8 cellular contexts compared by ENCODE assay signal in the genomic region with DNA sequence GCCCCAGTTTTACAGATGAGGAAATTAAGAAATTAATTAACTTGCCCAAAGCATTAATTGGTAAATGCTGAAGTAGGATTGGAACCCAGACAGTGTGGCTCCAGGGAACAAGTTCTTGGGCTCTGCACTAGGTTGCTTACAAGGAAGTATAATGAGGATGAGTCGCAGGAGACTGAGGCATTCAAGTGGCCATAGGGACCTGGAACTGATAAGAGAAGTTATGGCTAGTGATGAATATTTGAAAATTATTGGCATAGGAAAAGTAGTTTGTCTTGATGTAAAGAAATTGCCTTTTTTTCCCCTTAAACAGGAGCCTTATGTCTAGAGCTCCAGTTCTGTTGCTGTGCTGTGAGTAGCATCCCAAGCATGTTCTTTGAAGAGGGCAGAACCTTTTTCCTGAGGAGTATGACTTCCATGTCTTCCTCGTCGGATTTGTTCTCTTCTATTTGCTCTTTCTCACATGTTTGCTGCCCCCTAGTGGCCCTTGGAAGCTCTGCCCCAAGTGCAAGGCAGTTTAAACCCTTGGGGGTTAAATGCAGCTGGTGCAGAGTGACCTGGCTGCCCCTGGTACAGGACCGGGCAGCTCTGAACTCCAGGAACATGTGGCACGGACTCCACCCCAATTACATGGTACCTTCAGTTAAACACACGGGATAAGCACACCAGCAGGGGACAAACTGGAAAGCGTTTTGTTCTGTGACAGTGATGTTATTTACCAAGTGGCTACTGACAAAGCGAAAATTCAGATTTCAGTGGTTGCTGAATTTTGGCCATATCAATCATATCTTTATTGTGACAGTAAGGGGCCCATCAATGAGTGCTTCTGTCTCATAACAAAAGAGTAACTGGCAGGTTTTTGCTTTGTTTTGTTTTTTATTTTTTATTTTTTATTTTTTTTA.
DNase-seq lines count a peak whose midpoint lies in the region; ATAC-seq and TF ChIP-seq lines count a peak whose summit lies in the region.

No MANE protein-coding gene starts in this region.

- H3K27me3 Mint-ChIP-seq in CD14-positive monocyte (ENCODE audit: low read depth in 3 of 3) = peaks cover 1 to 10% (median 2%) of the 10 kb centered on the region in 3 donors
- peaks cover 3% of the 10 kb centered on the region for H3K27me3 Mint-ChIP-seq in nephron progenitor cell (ENCODE audit: low read depth, poor library complexity)

- DNase-seq in CD14-positive monocyte (ENCODE audit: low spot score) (peak; percentile 51), HuH-7 (ENCODE audit: low spot score) (peak; percentile 59), OCI-M1 (lab: John Stamatoyannopoulos, UW) (peak; percentile 74), activated T-cell treated with anti-CD3 and anti-CD28 coated beads for 4 hours (peak; percentile 50), fibroblast of gingiva (ENCODE audit: low read depth) (peak; percentile 74), nephron progenitor cell (peak; percentile 77)
- DNase-seq in stimulated activated naive CD4-positive, alpha-beta T cell treated with Interleukin-2 at 50 U/mL for 16 hours (lab: John Stamatoyannopoulos, UW) = peak; percentile 49

- H3K27ac Mint-ChIP-seq in CD14-positive monocyte = no peak overlapping the region
- H3K27ac Mint-ChIP-seq in nephron progenitor cell = no peak overlapping the region

- H3K4me1 Mint-ChIP-seq in CD14-positive monocyte = no peaks in the 10 kb centered on the region
- no peaks in the 10 kb centered on the region for H3K4me1 Mint-ChIP-seq in nephron progenitor cell

- no peaks in the 10 kb centered on the region for H3K9me3 Mint-ChIP-seq in CD14-positive monocyte
- H3K9me3 Mint-ChIP-seq in nephron progenitor cell = peaks cover 5% of the 10 kb centered on the region

- intact Hi-C loops in CD14-positive monocyte (cut with micrococcal nuclease) = loop anchor here in 1 of 2 donors (5.0 kb wide), 1 partner anchor 1319 kb away; no protein-coding TSS in a partner anchor

- H3K36me3 Mint-ChIP-seq in CD14-positive monocyte = no peaks in the 10 kb centered on the region
- no peaks in the 10 kb centered on the region for H3K36me3 Mint-ChIP-seq in nephron progenitor cell (ENCODE audit: low read depth)

- ATAC-seq in GM19351 (IDR thresholded peaks at IDR 0.05; ENCODE audit: unreplicated experiment) = peak; percentile 88

- H3K4me3 Mint-ChIP-seq in CD14-positive monocyte (no peak overlapping the region), nephron progenitor cell (no peak overlapping the region)

- peak; percentile 92 for TF ChIP-seq CTCF in CD14-positive monocyte (IDR thresholded peaks at IDR 0.05)
- TF ChIP-seq CTCF in nephron progenitor cell (IDR thresholded peaks at IDR 0.05) = peak; percentile 93

Comparison
In these comparisons a context has a peak if more than half of its experiments do, and no peak if none do; other contexts are left out.
1. Peak in every context shown above with its lines: DNase-seq and ATAC-seq.